In genomic region chr4:77052352-77052751, GRCh38 we compare ENCODE assay signal across 9 cellular contexts. TPM values are rescaled to one million over a fixed set of nuclear protein-coding genes. Genes with fewer than 3 reads are reported as not detected.
DNase-seq lines count a peak whose midpoint lies in the region; ATAC-seq and TF ChIP-seq lines count a peak whose summit lies in the region.
"Had no signal": no experiment of that assay in that cellular context is flagged by ENCODE, and none has a peak within 500 bp of the region (broad histone marks: within the 10 kb centered on the region; RNA-seq: fewer than 3 reads in every experiment).

No MANE protein-coding gene starts in this region.

- WGBS in prostate gland, result 77% methylated on average over 3 of the region's 3 CpGs

- no peaks in the 10 kb centered on the region for H3K36me3 ChIP-seq in prostate gland

- no peaks in the 10 kb centered on the region for H3K4me1 Mint-ChIP-seq in activated CD4-positive, alpha-beta memory T cell treated with anti-CD3 and anti-CD28 coated beads, Interleukin-2, amount 10 ng/mL, durations not matched to agents 7 days and 5 days

- CTCF ChIA-PET in activated CD4-positive, alpha-beta memory T cell treated with anti-CD3 and anti-CD28 coated beads, Interleukin-2, amount 10 ng/mL, durations not matched to agents 7 days and 5 days (lab: Charles Lee), result interaction anchor here (0.6 to 11.5 kb wide), 10 partner anchors 7 to 150 kb away, joined by 3 to 114 read pairs (median 4); no protein-coding TSS in a partner anchor

- no peaks in the 10 kb centered on the region for H3K27me3 ChIP-seq in prostate gland (replicated peaks; ENCODE audit: insufficient read depth)
- H3K27me3 ChIP-seq: BLaER1 treated with 17β-estradiol and CSF1 and Interleukin-3, amounts not matched to agents 10 nM and 100 nM had no signal

- DNase-seq in NCI-H1092 (lab: John Stamatoyannopoulos, UW), result peak; percentile 11
- no peak for DNase-seq in NCI-H1092 treated with DMSO at 0.1 percent for 48 hours (lab: John Stamatoyannopoulos, UW)
- peak; percentile 45 for DNase-seq in NCI-H146 (lab: John Stamatoyannopoulos, UW)
- peak; percentile 56 for DNase-seq in activated CD4-positive, alpha-beta memory T cell treated with anti-CD3 and anti-CD28 coated beads, Interleukin-2, amount 10 ng/mL, durations not matched to agents 7 days and 5 days
- DNase-seq in epithelial cell of esophagus (ENCODE audit: low read depth), result peak; percentile 65
- no peak for DNase-seq in prostate gland (ENCODE audit: low spot score)
- DNase-seq in NCI-H2029 (lab: John Stamatoyannopoulos, UW), result no peak

- H3K27ac Mint-ChIP-seq in activated CD4-positive, alpha-beta memory T cell treated with anti-CD3 and anti-CD28 coated beads, Interleukin-2, amount 10 ng/mL, durations not matched to agents 7 days and 5 days, result no peak overlapping the region

- H3K9me3 Mint-ChIP-seq in activated CD4-positive, alpha-beta memory T cell treated with anti-CD3 and anti-CD28 coated beads, Interleukin-2, amount 10 ng/mL, durations not matched to agents 7 days and 5 days, result no peaks in the 10 kb centered on the region

- intact Hi-C loops in prostate gland (cut with DNase I), result no loop called here

- no peak overlapping the region for H3K27ac ChIP-seq in prostate gland
- H3K27ac ChIP-seq: BLaER1 treated with 17β-estradiol and CSF1 and Interleukin-3, amounts not matched to agents 10 nM and 100 nM had no signal

- H3K36me3 Mint-ChIP-seq in activated CD4-positive, alpha-beta memory T cell treated with anti-CD3 and anti-CD28 coated beads, Interleukin-2, amount 10 ng/mL, durations not matched to agents 7 days and 5 days (ENCODE audit: low read depth), result peaks cover 63% of the 10 kb centered on the region

- H3K27me3 Mint-ChIP-seq in activated CD4-positive, alpha-beta memory T cell treated with anti-CD3 and anti-CD28 coated beads, Interleukin-2, amount 10 ng/mL, durations not matched to agents 7 days and 5 days, result no peaks in the 10 kb centered on the region

- no peaks in the 10 kb centered on the region for H3K9me3 ChIP-seq in prostate gland
- H3K9me3 ChIP-seq: BLaER1 treated with 17β-estradiol and CSF1 and Interleukin-3, amounts not matched to agents 10 nM and 100 nM had no signal

- POLR2A ChIA-PET in activated CD4-positive, alpha-beta memory T cell treated with anti-CD3 and anti-CD28 coated beads, Interleukin-2, amount 10 ng/mL, durations not matched to agents 7 days and 5 days (lab: Charles Lee), result interaction anchor here (0.6 to 1.5 kb wide), 4 partner anchors 7 to 151 kb away, joined by 3 to 4 read pairs (median 4); no protein-coding TSS in a partner anchor

- no peak overlapping the region for H3K4me3 ChIP-seq in epithelial cell of esophagus (ENCODE audit: low read length)
- H3K4me3 ChIP-seq in prostate gland, result no peak overlapping the region
- H3K4me3 ChIP-seq: BLaER1 treated with 17β-estradiol and CSF1 and Interleukin-3, amounts not matched to agents 10 nM and 100 nM had no signal

- H3K4me3 Mint-ChIP-seq in activated CD4-positive, alpha-beta memory T cell treated with anti-CD3 and anti-CD28 coated beads, Interleukin-2, amount 10 ng/mL, durations not matched to agents 7 days and 5 days, result no peak overlapping the region

- no peak for ATAC-seq in GM18858 (IDR thresholded peaks at IDR 0.05; ENCODE audit: unreplicated experiment)

- TF ChIP-seq CTCF in epithelial cell of esophagus (IDR thresholded peaks at IDR 0.05; ENCODE audit: insufficient read depth, low read depth, low read length, missing control alignments) (peak; percentile 70), prostate gland (IDR thresholded peaks at IDR 0.05) (peak in 3 of 4 experiments; percentile 31 to 49 (median 40))

- TF ChIP-seq POLR2A in prostate gland (IDR thresholded peaks at IDR 0.05), result no peak

- no peaks in the 10 kb centered on the region for H3K4me1 ChIP-seq in prostate gland (replicated peaks)
- H3K4me1 ChIP-seq: BLaER1 treated with 17β-estradiol and CSF1 and Interleukin-3, amounts not matched to agents 10 nM and 100 nM had no signal

RNA-seq across cellular contexts. Expression of gene CCNI, which starts 23.4 kb away (rescaled TPM):
- 100 to 1,000 TPM; 244 to 246 TPM for total RNA-seq in activated CD4-positive, alpha-beta memory T cell treated with anti-CD3 and anti-CD28 coated beads, Interleukin-2, amount 10 ng/mL, durations not matched to agents 7 days and 5 days
- 100 to 1,000 TPM; 274 to 367 TPM for total RNA-seq in prostate gland

Comparison
In these comparisons a context has a peak if more than half of its experiments do, and no peak if none do; other contexts are left out.
1. DNase-seq: peak in NCI-H1092 (single experiment), NCI-H146 (single experiment), activated CD4-positive, alpha-beta memory T cell treated with anti-CD3 and anti-CD28 coated beads, Interleukin-2, amount 10 ng/mL, durations not matched to agents 7 days and 5 days (single experiment) and epithelial cell of esophagus (single experiment); none in NCI-H1092 treated with DMSO at 0.1 percent for 48 hours (single experiment), prostate gland (single experiment) and NCI-H2029 (single experiment).